Comparison of ENCODE assay signal across 1 cellular context in genomic region chr2:10061221-10061925, GRCh38.
TF ChIP-seq lines count a peak whose summit lies in the region.

No MANE protein-coding gene starts in this region.

TF ChIP-seq in HepG2, 621 proteins besides CTCF, POLR2A, EP300 and RAD21:
- TF ChIP-seq ZNF614 (CRISPR knock-in tag; IDR thresholded peaks at IDR 0.05; ENCODE audit: borderline replicate concordance) (no peak), ZNF225 (CRISPR knock-in tag; IDR thresholded peaks at IDR 0.05) (peak; percentile 37; the same call in 1 of the 2 replicates)
